10 cellular contexts compared by ENCODE assay signal in genomic region chr17:48596735-48597491, GRCh38. TPM values are rescaled to one million over a fixed set of nuclear protein-coding genes. Genes with fewer than 3 reads are reported as not detected.
A peak's percentile ranks its signal among the peaks of the same experiment; 100 is the strongest.
DNase-seq lines count a peak whose midpoint lies in the region; ATAC-seq and TF ChIP-seq lines count a peak whose summit lies in the region.
"Had no signal": no experiment of that assay in that cellular context is flagged by ENCODE, and none has a peak within 500 bp of the region (broad histone marks: within the 10 kb centered on the region; RNA-seq: fewer than 3 reads in every experiment).

No MANE protein-coding gene starts in this region.

- peaks cover 52% of the 10 kb centered on the region for H3K27me3 ChIP-seq in CD4-positive, CD25-positive, alpha-beta regulatory T cell (ENCODE audit: control insufficient read depth, insufficient read depth, low read length)
- no peaks in the 10 kb centered on the region for H3K27me3 ChIP-seq in aorta (ENCODE audit: control insufficient read depth in 1 of 2, insufficient read depth in 2 of 2, low read length in 1 of 2)

- TF ChIP-seq CTCF in LNCaP clone FGC (IDR thresholded peaks at IDR 0.05; ENCODE audit: control insufficient read depth, extremely low read depth, insufficient read depth) = no peak

- no peak for DNase-seq in CD4-positive, CD25-positive, alpha-beta regulatory T cell
- DNase-seq in LNCaP clone FGC (ENCODE audit: low read depth) = no peak
- DNase-seq in natural killer cell treated with Interleukin-12 subunit alpha and Interleukin-12 subunit beta and Interleukin-15 and Interleukin-18, amount 100 ng/mL, for 72 hours (ENCODE audit: low spot score) = no peak
- no peak for DNase-seq in pons (ENCODE audit: low spot score)
- DNase-seq in aorta = no peak
- no peak for DNase-seq in DMS53 treated with DMSO at 0.1 percent for 48 hours (lab: John Stamatoyannopoulos, UW; ENCODE audit: unreplicated experiment)
- no peak for DNase-seq in NCI-H146 (lab: John Stamatoyannopoulos, UW)

- no peaks in the 10 kb centered on the region for H3K36me3 ChIP-seq in CD4-positive, CD25-positive, alpha-beta regulatory T cell (ENCODE audit: control insufficient read depth, insufficient read depth, low read length)
- H3K36me3 ChIP-seq in aorta (ENCODE audit: control insufficient read depth in 1 of 2, insufficient read depth in 2 of 2, low read length in 1 of 2) = no peaks in the 10 kb centered on the region

- no peak overlapping the region for H3K4me3 ChIP-seq in CD4-positive, CD25-positive, alpha-beta regulatory T cell (ENCODE audit: low read depth, low read length)
- peak overlapping the region; percentile 57 for H3K4me3 ChIP-seq in LNCaP clone FGC (ENCODE audit: low read depth, low read length)
- peak overlapping the region in 1 of 2 donors; percentile 54 for H3K4me3 ChIP-seq in aorta (ENCODE audit: low read length in 2 of 2)
- H3K4me3 ChIP-seq: body of pancreas had no signal

- peak overlapping the region; percentile 73 to 91 (median 82) for H3K4me3 Mint-ChIP-seq in CD4-positive, CD25-positive, alpha-beta regulatory T cell
- no peak overlapping the region for H3K4me3 Mint-ChIP-seq in dendritic cell treated with granulocyte-macrophage colony-stimulating factor and Interleukin-4, amounts not matched to agents 40 ng/mL and 50 ng/mL, for 4 days
- H3K4me3 Mint-ChIP-seq in natural killer cell treated with Interleukin-12 subunit alpha and Interleukin-12 subunit beta and Interleukin-15 and Interleukin-18, amount 100 ng/mL, for 72 hours = peak overlapping the region; percentile 83

- intact Hi-C loops in dendritic cell treated with granulocyte-macrophage colony-stimulating factor and Interleukin-4, amounts not matched to agents 40 ng/mL and 50 ng/mL, for 4 days (cut with micrococcal nuclease) = no loop called here
- intact Hi-C loops in aorta (cut with DNase I) = loop anchor here (5.0 to 10.0 kb wide), 2 partner anchors 260 to 572 kb away; no protein-coding TSS in a partner anchor

- peaks cover 3% of the 10 kb centered on the region for H3K36me3 Mint-ChIP-seq in CD4-positive, CD25-positive, alpha-beta regulatory T cell
- H3K36me3 Mint-ChIP-seq in dendritic cell treated with granulocyte-macrophage colony-stimulating factor and Interleukin-4, amounts not matched to agents 40 ng/mL and 50 ng/mL, for 4 days (ENCODE audit: low read depth) = no peaks in the 10 kb centered on the region
- no peaks in the 10 kb centered on the region for H3K36me3 Mint-ChIP-seq in natural killer cell treated with Interleukin-12 subunit alpha and Interleukin-12 subunit beta and Interleukin-15 and Interleukin-18, amount 100 ng/mL, for 72 hours

- H3K27ac ChIP-seq in CD4-positive, CD25-positive, alpha-beta regulatory T cell (ENCODE audit: insufficient read depth, low read length, poor library complexity, severe bottlenecking) = no peak overlapping the region
- no peak overlapping the region for H3K27ac ChIP-seq in aorta (ENCODE audit: low read depth in 1 of 2, low read length in 2 of 2)

- H3K4me1 Mint-ChIP-seq in CD4-positive, CD25-positive, alpha-beta regulatory T cell = peaks cover 8 to 52% (median 33%) of the 10 kb centered on the region in 4 donors
- peaks cover 50% of the 10 kb centered on the region for H3K4me1 Mint-ChIP-seq in dendritic cell treated with granulocyte-macrophage colony-stimulating factor and Interleukin-4, amounts not matched to agents 40 ng/mL and 50 ng/mL, for 4 days (ENCODE audit: low read depth)
- peaks cover 42 to 55% of the 10 kb centered on the region in 2 donors for H3K4me1 Mint-ChIP-seq in natural killer cell treated with Interleukin-12 subunit alpha and Interleukin-12 subunit beta and Interleukin-15 and Interleukin-18, amount 100 ng/mL, for 72 hours (ENCODE audit: low read depth in 2 of 2)

- no peak overlapping the region for H3K27ac Mint-ChIP-seq in CD4-positive, CD25-positive, alpha-beta regulatory T cell
- peak overlapping the region; percentile 37 for H3K27ac Mint-ChIP-seq in dendritic cell treated with granulocyte-macrophage colony-stimulating factor and Interleukin-4, amounts not matched to agents 40 ng/mL and 50 ng/mL, for 4 days
- H3K27ac Mint-ChIP-seq in natural killer cell treated with Interleukin-12 subunit alpha and Interleukin-12 subunit beta and Interleukin-15 and Interleukin-18, amount 100 ng/mL, for 72 hours = peak overlapping the region; percentile 63 to 80

- H3K9me3 ChIP-seq in CD4-positive, CD25-positive, alpha-beta regulatory T cell (ENCODE audit: control insufficient read depth in 2 of 2, low read length in 2 of 2) = no peaks in the 10 kb centered on the region
- no peaks in the 10 kb centered on the region for H3K9me3 ChIP-seq in aorta (ENCODE audit: control insufficient read depth, low read length)
- H3K9me3 ChIP-seq: body of pancreas had no signal

- peaks cover 88% of the 10 kb centered on the region for H3K27me3 Mint-ChIP-seq in CD4-positive, CD25-positive, alpha-beta regulatory T cell
- peaks cover 100% of the 10 kb centered on the region for H3K27me3 Mint-ChIP-seq in dendritic cell treated with granulocyte-macrophage colony-stimulating factor and Interleukin-4, amounts not matched to agents 40 ng/mL and 50 ng/mL, for 4 days
- H3K27me3 Mint-ChIP-seq in natural killer cell treated with Interleukin-12 subunit alpha and Interleukin-12 subunit beta and Interleukin-15 and Interleukin-18, amount 100 ng/mL, for 72 hours = peaks cover 60 to 67% of the 10 kb centered on the region in 2 donors

- peaks cover 49% of the 10 kb centered on the region for H3K4me1 ChIP-seq in CD4-positive, CD25-positive, alpha-beta regulatory T cell (ENCODE audit: control insufficient read depth, insufficient read depth, low read length, poor library complexity, severe bottlenecking)
- H3K4me1 ChIP-seq in aorta (ENCODE audit: control insufficient read depth in 1 of 2, insufficient read depth in 2 of 2, low read length in 2 of 2) = no peaks in the 10 kb centered on the region

- peaks cover 0 to 3% (median 0%) of the 10 kb centered on the region in 7 donors for H3K9me3 Mint-ChIP-seq in CD4-positive, CD25-positive, alpha-beta regulatory T cell
- H3K9me3 Mint-ChIP-seq in dendritic cell treated with granulocyte-macrophage colony-stimulating factor and Interleukin-4, amounts not matched to agents 40 ng/mL and 50 ng/mL, for 4 days = no peaks in the 10 kb centered on the region
- H3K9me3 Mint-ChIP-seq in natural killer cell treated with Interleukin-12 subunit alpha and Interleukin-12 subunit beta and Interleukin-15 and Interleukin-18, amount 100 ng/mL, for 72 hours = no peaks in the 10 kb centered on the region

- ATAC-seq in CD4-positive, CD25-positive, alpha-beta regulatory T cell (ENCODE audit: low read depth in 2 of 2) = no peak
- no peak for ATAC-seq in natural killer cell treated with Interleukin-12 subunit alpha and Interleukin-12 subunit beta and Interleukin-15 and Interleukin-18, amount 100 ng/mL, for 72 hours
- ATAC-seq in aorta (ENCODE audit: low FRiP score) = no peak

- WGBS in aorta, 2 donors = 54 to 81% methylated on average over 22 to 26 of the region's 26 CpGs

RNA-seq across cellular contexts. Expression of gene HOXB5, which starts 3.3 kb away (rescaled TPM):
- total RNA-seq in CD4-positive, CD25-positive, alpha-beta regulatory T cell = not detected
- polyA plus RNA-seq in CD4-positive, CD25-positive, alpha-beta regulatory T cell = not detected
- under 1 TPM in 1 of 2 donors, not detected in 1; 0.70 TPM for total RNA-seq in natural killer cell treated with Interleukin-12 subunit alpha and Interleukin-12 subunit beta and Interleukin-15 and Interleukin-18, amount 100 ng/mL, for 72 hours
- 1 to 10 TPM; 1.4 to 5.9 TPM for total RNA-seq in aorta
- 1 to 10 TPM in 1 of 2 donors, not detected in 1; 3.6 TPM for polyA plus RNA-seq in aorta

RNA-seq across cellular contexts. Expression of gene HOXB3, which starts 6.9 kb away (rescaled TPM):
- total RNA-seq in CD4-positive, CD25-positive, alpha-beta regulatory T cell = 8.1 TPM
- polyA plus RNA-seq in CD4-positive, CD25-positive, alpha-beta regulatory T cell = under 1 TPM in 2 of 4 donors, not detected in 2; 0.05 to 0.16 TPM
- total RNA-seq in natural killer cell treated with Interleukin-12 subunit alpha and Interleukin-12 subunit beta and Interleukin-15 and Interleukin-18, amount 100 ng/mL, for 72 hours = 10 to 100 TPM in 1 of 2 donors, 1 to 10 TPM in 1; 9.0 to 15.4 TPM
- total RNA-seq in aorta = 10 to 100 TPM; 20.0 to 62.9 TPM
- 10 to 100 TPM in 1 of 2 donors, 1 to 10 TPM in 1; 2.4 to 30.5 TPM for polyA plus RNA-seq in aorta

RNA-seq across cellular contexts. Expression of gene HOXB6, which starts 7.9 kb away (rescaled TPM):
- not detected for total RNA-seq in CD4-positive, CD25-positive, alpha-beta regulatory T cell
- not detected for polyA plus RNA-seq in CD4-positive, CD25-positive, alpha-beta regulatory T cell
- total RNA-seq in natural killer cell treated with Interleukin-12 subunit alpha and Interleukin-12 subunit beta and Interleukin-15 and Interleukin-18, amount 100 ng/mL, for 72 hours = 1 to 10 TPM; 1.9 to 2.2 TPM
- 10 to 100 TPM in 1 of 2 donors, 1 to 10 TPM in 1; 5.8 to 16.8 TPM for total RNA-seq in aorta
- 1 to 10 TPM; 3.9 to 4.1 TPM for polyA plus RNA-seq in aorta

RNA-seq across cellular contexts. Expression of gene HOXB7, which starts 13.9 kb away (rescaled TPM):
- 2.1 TPM for total RNA-seq in CD4-positive, CD25-positive, alpha-beta regulatory T cell
- 1 to 10 TPM in 3 of 4 donors, under 1 TPM in 1; 0.77 to 7.2 (median 2.1) TPM for polyA plus RNA-seq in CD4-positive, CD25-positive, alpha-beta regulatory T cell
- 1 to 10 TPM; 1.1 to 2.7 TPM for total RNA-seq in natural killer cell treated with Interleukin-12 subunit alpha and Interleukin-12 subunit beta and Interleukin-15 and Interleukin-18, amount 100 ng/mL, for 72 hours
- total RNA-seq in aorta = 10 to 100 TPM in 1 of 2 donors, 1 to 10 TPM in 1; 9.1 to 14.1 TPM
- polyA plus RNA-seq in aorta = 10 to 100 TPM; 18.2 to 22.4 TPM

RNA-seq across cellular contexts. Expression of gene HOXB8, which starts 18.2 kb away (rescaled TPM):
- total RNA-seq in CD4-positive, CD25-positive, alpha-beta regulatory T cell = not detected
- polyA plus RNA-seq in CD4-positive, CD25-positive, alpha-beta regulatory T cell = not detected
- not detected for total RNA-seq in natural killer cell treated with Interleukin-12 subunit alpha and Interleukin-12 subunit beta and Interleukin-15 and Interleukin-18, amount 100 ng/mL, for 72 hours
- total RNA-seq in aorta = 1 to 10 TPM; 1.0 to 1.9 TPM
- under 1 TPM in 1 of 2 donors, not detected in 1; 0.31 TPM for polyA plus RNA-seq in aorta
- total RNA-seq: body of pancreas, pulmonary artery endothelial cell had no signal

Comparison
In these comparisons a context has a peak if more than half of its experiments do, and no peak if none do; other contexts are left out.
1. H3K27ac Mint-ChIP-seq: peak in dendritic cell treated with granulocyte-macrophage colony-stimulating factor and Interleukin-4, amounts not matched to agents 40 ng/mL and 50 ng/mL, for 4 days (single experiment) and natural killer cell treated with Interleukin-12 subunit alpha and Interleukin-12 subunit beta and Interleukin-15 and Interleukin-18, amount 100 ng/mL, for 72 hours (2 of 2); none in CD4-positive, CD25-positive, alpha-beta regulatory T cell (0 of 3).